ENCODE assay signal across 8 cellular contexts in genomic region chr11:73760066-73760679, GRCh38. TPM values are rescaled to one million over a fixed set of nuclear protein-coding genes. Genes with fewer than 3 reads are reported as not detected.
DNase-seq lines count a peak whose midpoint lies in the region; ATAC-seq, FAIRE-seq and TF ChIP-seq lines count a peak whose summit lies in the region.

No MANE protein-coding gene starts in this region.

- BruUV-seq in A673 (replicated peaks; lab: Mats Ljungman, UMichigan) = no TSS peak

- no CpG with 5 or more reads among the region's 46 CpGs for WGBS in mesendoderm (ENCODE audit: extremely low coverage, insufficient coverage, low lambda C conversion rate)

- no peak overlapping the region for H2BK5ac ChIP-seq in mesendoderm (ENCODE audit: low read length)

- H3K27ac Mint-ChIP-seq in T-helper 2 cell treated with Interferon-gamma antibody and Interleukin-4, amounts not matched to agents 5 μg/mL and 100 μg/mL, for 36 hours = peak overlapping the region; percentile 90

- POLR2A ChIA-PET in A673 (lab: Charles Lee; ENCODE audit: low non-redundant PET) = interaction anchor here (0.6 to 1.1 kb wide), 2 partner anchors 19 to 453 kb away, joined by 4 to 10 read pairs; no protein-coding TSS in a partner anchor

- peak overlapping the region; percentile 90 for H3K23ac ChIP-seq in mesendoderm (ENCODE audit: low read length)

- H4K8ac ChIP-seq in mesendoderm (ENCODE audit: low read depth, low read length) = no peak overlapping the region

- peaks cover 11% of the 10 kb centered on the region for H3K36me3 Mint-ChIP-seq in T-helper 2 cell treated with Interferon-gamma antibody and Interleukin-4, amounts not matched to agents 5 μg/mL and 100 μg/mL, for 36 hours (ENCODE audit: low read depth)

- TF ChIP-seq CTCF in A673 (conservative IDR thresholded peaks at IDR 0.05; ENCODE audit: low read depth, low read length) = no peak

- H3K79me1 ChIP-seq in mesendoderm (ENCODE audit: low read length) = peaks cover 8% of the 10 kb centered on the region

- no peaks in the 10 kb centered on the region for H3K27me3 ChIP-seq in A673 (replicated peaks; ENCODE audit: insufficient read depth, low read depth, low read length, poor library complexity)
- no peaks in the 10 kb centered on the region for H3K27me3 ChIP-seq in effector memory CD4-positive, alpha-beta T cell (replicated peaks; ENCODE audit: control insufficient read depth, insufficient read depth, low read length, poor library complexity, severe bottlenecking)
- H3K27me3 ChIP-seq in mesendoderm (ENCODE audit: insufficient read depth, low read length, poor library complexity) = no peaks in the 10 kb centered on the region

- ATAC-seq in HG03280 (IDR thresholded peaks at IDR 0.05; ENCODE audit: unreplicated experiment) (peak; percentile 0), GM19452 (IDR thresholded peaks at IDR 0.05; ENCODE audit: unreplicated experiment) (no peak)

- peaks cover 16% of the 10 kb centered on the region for H3K4me1 ChIP-seq in A673 (ENCODE audit: insufficient read depth, low read length, poor library complexity, severe bottlenecking)
- H3K4me1 ChIP-seq in effector memory CD4-positive, alpha-beta T cell (ENCODE audit: control insufficient read depth, insufficient read depth, low read length, poor library complexity, severe bottlenecking) = no peaks in the 10 kb centered on the region
- peaks cover 2% of the 10 kb centered on the region for H3K4me1 ChIP-seq in mesendoderm (ENCODE audit: control insufficient read depth, low read depth, low read length)

- intact Hi-C loops in A673 (cut with micrococcal nuclease; ENCODE audit: unreplicated experiment) = no loop called here

- DNase-seq in A673 (ENCODE audit: low spot score) = peak; percentile 19
- DNase-seq in GM12892 (ENCODE audit: insufficient read length) = peak; percentile 15
- no peak for DNase-seq in T-helper 2 cell treated with Interferon-gamma antibody and Interleukin-4, amounts not matched to agents 5 μg/mL and 100 μg/mL, for 36 hours (ENCODE audit: low spot score)
- no peak for DNase-seq in effector memory CD4-positive, alpha-beta T cell
- peak; percentile 52 for DNase-seq in mesendoderm

- H2BK15ac ChIP-seq in mesendoderm (replicated peaks; ENCODE audit: low read depth) = no peak overlapping the region

- H2AK5ac ChIP-seq in mesendoderm (ENCODE audit: low read length) = no peak overlapping the region

- H3K27me3 Mint-ChIP-seq in T-helper 2 cell treated with Interferon-gamma antibody and Interleukin-4, amounts not matched to agents 5 μg/mL and 100 μg/mL, for 36 hours (ENCODE audit: low read depth) = peaks cover under 1% of the 10 kb centered on the region

- H3K9ac ChIP-seq in mesendoderm (ENCODE audit: low read length) = peak overlapping the region; percentile 82

- peak overlapping the region; percentile 88 for H3K4me3 ChIP-seq in A673 (ENCODE audit: low read depth, low read length, poor library complexity, severe bottlenecking)
- H3K4me3 ChIP-seq in effector memory CD4-positive, alpha-beta T cell (ENCODE audit: insufficient read depth, low read depth, low read length, poor library complexity, severe bottlenecking) = peak overlapping the region; percentile 89
- H3K4me3 ChIP-seq in mesendoderm (ENCODE audit: low read length) = peak overlapping the region; percentile 91

- peak overlapping the region; percentile 98 for H3K56ac ChIP-seq in mesendoderm (ENCODE audit: low read length)

- peaks cover 32% of the 10 kb centered on the region for H3K4me1 Mint-ChIP-seq in T-helper 2 cell treated with Interferon-gamma antibody and Interleukin-4, amounts not matched to agents 5 μg/mL and 100 μg/mL, for 36 hours (ENCODE audit: low read depth)

- H2BK120ac ChIP-seq in mesendoderm (ENCODE audit: low read depth, low read length) = no peak overlapping the region

- no peaks in the 10 kb centered on the region for H3K9me3 ChIP-seq in A673 (ENCODE audit: low read depth, low read length, poor library complexity, severe bottlenecking)
- no peaks in the 10 kb centered on the region for H3K9me3 ChIP-seq in effector memory CD4-positive, alpha-beta T cell (ENCODE audit: control insufficient read depth, low read length)

- H3K9me3 Mint-ChIP-seq in T-helper 2 cell treated with Interferon-gamma antibody and Interleukin-4, amounts not matched to agents 5 μg/mL and 100 μg/mL, for 36 hours = no peaks in the 10 kb centered on the region

- FAIRE-seq in GM12892 (lab: Jason Lieb, UNC) = peak; percentile 76

- peak overlapping the region; percentile 43 for H3K4ac ChIP-seq in mesendoderm (ENCODE audit: low read depth, low read length)

- H4K5ac ChIP-seq in mesendoderm (ENCODE audit: low read length) = no peak overlapping the region

- H3K18ac ChIP-seq in mesendoderm (ENCODE audit: low read length) = peak overlapping the region; percentile 34

- TF ChIP-seq POLR2A in GM12892 (IDR thresholded peaks at IDR 0.05; ENCODE audit: low read depth, low read length) = no peak

- H3K36me3 ChIP-seq in A673 (ENCODE audit: insufficient read depth, low read length, poor library complexity, severe bottlenecking) (no peaks in the 10 kb centered on the region), mesendoderm (ENCODE audit: control insufficient read depth, insufficient read depth, low read length) (no peaks in the 10 kb centered on the region)
- no peaks in the 10 kb centered on the region for H3K36me3 ChIP-seq in effector memory CD4-positive, alpha-beta T cell (ENCODE audit: control insufficient read depth, insufficient read depth, low read length)

- H3K4me2 ChIP-seq in mesendoderm (ENCODE audit: low read length) = peak overlapping the region; percentile 25

- H3K4me3 Mint-ChIP-seq in T-helper 2 cell treated with Interferon-gamma antibody and Interleukin-4, amounts not matched to agents 5 μg/mL and 100 μg/mL, for 36 hours = peak overlapping the region; percentile 89

- CTCF ChIA-PET in A673 (lab: Charles Lee) = interaction anchor here (1.5 kb wide), 1 partner anchor 171 kb away, joined by 5 read pairs; no protein-coding TSS in a partner anchor

- peaks cover 42% of the 10 kb centered on the region for H3K79me2 ChIP-seq in mesendoderm (ENCODE audit: control insufficient read depth, insufficient read depth, low read length)

- H3K27ac ChIP-seq in A673 (ENCODE audit: low read depth, low read length, poor library complexity, severe bottlenecking) (peak overlapping the region; percentile 90), mesendoderm (ENCODE audit: low read depth, low read length) (peak overlapping the region; percentile 92), temporal lobe (ENCODE audit: low read depth, low read length) (peak overlapping the region; percentile 86)
- peak overlapping the region; percentile 85 for H3K27ac ChIP-seq in effector memory CD4-positive, alpha-beta T cell (ENCODE audit: insufficient read depth, low read length, poor library complexity, severe bottlenecking)

RNA-seq across cellular contexts. Expression of gene RAB6A, which starts 0.7 kb away (rescaled TPM):
- total RNA-seq in A673 (2021) = 104 and 105 TPM in 2 replicates
- 43.3 TPM for polyA plus RNA-seq in GM12892 (2012; ENCODE audit: missing spikeins)
- polyA plus RNA-seq in mesendoderm (2013, experiment 1 of 2) = 65.0 TPM
- polyA plus RNA-seq in mesendoderm (2013, experiment 2 of 2) = 63.8 TPM
- total RNA-seq in temporal lobe = 164 TPM

RNA-seq across cellular contexts. Expression of gene MRPL48, which starts 27.5 kb away (rescaled TPM):
- total RNA-seq in A673 (2021) (87.4 and 92.6 TPM in 2 replicates), temporal lobe (13.0 TPM)
- polyA plus RNA-seq in GM12892 (2012; ENCODE audit: missing spikeins) = 83.3 TPM
- 64.4 TPM for polyA plus RNA-seq in mesendoderm (2013, experiment 1 of 2)
- polyA plus RNA-seq in mesendoderm (2013, experiment 2 of 2) = 61.6 TPM

Comparison
In these comparisons a context has a peak if more than half of its experiments do, and no peak if none do; other contexts are left out.
1. DNase-seq: peak in A673 (single experiment), GM12892 (single experiment) and mesendoderm (single experiment); none in T-helper 2 cell treated with Interferon-gamma antibody and Interleukin-4, amounts not matched to agents 5 μg/mL and 100 μg/mL, for 36 hours (single experiment) and effector memory CD4-positive, alpha-beta T cell (0 of 3).
2. Peak in every context shown above with its lines, with median percentiles within 50 percentile points of each other: H3K27ac ChIP-seq and H3K4me3 ChIP-seq.